28 cellular contexts compared by ENCODE assay signal in genomic region chrX:111008126-111008525, GRCh38.
"Had no signal": no experiment of that assay in that cellular context is flagged by ENCODE, and none has a peak within 500 bp of the region (broad histone marks: within the 10 kb centered on the region; RNA-seq: fewer than 3 reads in every experiment).

No MANE protein-coding gene starts in this region.

- H3K36me3 ChIP-seq: neural progenitor cell, ovary, prostate gland, right lobe of liver, sigmoid colon, stomach, thoracic aorta, thyroid gland, tibial nerve, upper lobe of left lung, vagina had no signal

- H3K9me3 ChIP-seq: ovary, prostate gland, right lobe of liver, sigmoid colon, stomach, thoracic aorta, thyroid gland, tibial nerve, upper lobe of left lung, vagina had no signal

- H3K4me1 Mint-ChIP-seq: naive thymus-derived CD8-positive, alpha-beta T cell; nephron progenitor cell; stimulated activated effector memory CD8-positive, alpha-beta T cell treated with anti-CD3 and anti-CD28 coated beads, Interleukin-12 subunit alpha, Interleukin-12 subunit beta, amount 100 ng/mL, for 72 hours; stimulated activated naive B cell treated with anti-CD40 and anti-IgM and Interleukin-4, amounts not matched to agents 10 μg/mL and 1 μg/mL and 100 μg/mL, for 72 hours had no signal

- H3K27me3 ChIP-seq: neural progenitor cell, ovary, sigmoid colon, thyroid gland, upper lobe of left lung, vagina had no signal

- H3K27ac Mint-ChIP-seq: natural killer cell treated with Interleukin-12 subunit alpha and Interleukin-12 subunit beta and Interleukin-15 and Interleukin-18, amount 100 ng/mL, for 72 hours; nephron progenitor cell; neural progenitor cell; stimulated activated effector memory CD8-positive, alpha-beta T cell treated with anti-CD3 and anti-CD28 coated beads, Interleukin-12 subunit alpha, Interleukin-12 subunit beta, amount 100 ng/mL, for 72 hours; stimulated activated naive B cell treated with anti-CD40 and anti-IgM and Interleukin-4, amounts not matched to agents 10 μg/mL and 1 μg/mL and 100 μg/mL, for 72 hours; stimulated activated naive CD8-positive, alpha-beta T cell treated with anti-CD3 and anti-CD28 coated beads, Interleukin-15, Interleukin-2, amounts not matched to agents 100 ng/mL and 50 ng/mL, for 24 hours had no signal

- FAIRE-seq: small intestine, urothelium cell line had no signal

- DNase-seq: naive thymus-derived CD8-positive, alpha-beta T cell; nephron progenitor cell; occipital lobe; ovary; right cardiac atrium; right lobe of liver; sigmoid colon; small intestine; stimulated activated CD4-positive, alpha-beta T cell treated with anti-CD3 and anti-CD28 coated beads, Interleukin-15, amount 100 ng/mL, for 24 hours; stimulated activated CD4-positive, alpha-beta T cell treated with anti-CD3 and anti-CD28 coated beads, Interleukin-2, amount 100 ng/mL, for 24 hours; stimulated activated CD4-positive, alpha-beta T cell treated with anti-CD3 and anti-CD28 coated beads, Interleukin-2, amount 100 ng/mL, for 48 hours; stimulated activated CD4-positive, alpha-beta T cell treated with anti-CD3 and anti-CD28 coated beads, Interleukin-4, amount 100 ng/mL, for 24 hours; stimulated activated naive B cell treated with anti-CD40 and anti-IgM and Interleukin-4, amounts not matched to agents 10 μg/mL and 1 μg/mL and 100 μg/mL, for 72 hours; stimulated activated naive CD4-positive, alpha-beta T cell treated with Interleukin-2 at 50 U/mL for 16 hours; stomach; thyroid gland; trophoblast cell; upper lobe of left lung had no signal

- H3K9me3 Mint-ChIP-seq: naive thymus-derived CD8-positive, alpha-beta T cell; natural killer cell treated with Interleukin-12 subunit alpha and Interleukin-12 subunit beta and Interleukin-15 and Interleukin-18, amount 100 ng/mL, for 72 hours; nephron progenitor cell; neural progenitor cell; stimulated activated effector memory CD8-positive, alpha-beta T cell treated with anti-CD3 and anti-CD28 coated beads, Interleukin-12 subunit alpha, Interleukin-12 subunit beta, amount 100 ng/mL, for 72 hours; stimulated activated naive B cell treated with anti-CD40 and anti-IgM and Interleukin-4, amounts not matched to agents 10 μg/mL and 1 μg/mL and 100 μg/mL, for 72 hours; stimulated activated naive CD8-positive, alpha-beta T cell treated with anti-CD3 and anti-CD28 coated beads, Interleukin-15, Interleukin-2, amounts not matched to agents 100 ng/mL and 50 ng/mL, for 24 hours had no signal

- H3K4me3 ChIP-seq: neural progenitor cell, ovary, prostate gland, right lobe of liver, sigmoid colon, stomach, thoracic aorta, thyroid gland, tibial nerve, upper lobe of left lung, vagina had no signal

- H3K9ac ChIP-seq: neural progenitor cell, parathyroid adenoma had no signal

- H3K4me1 ChIP-seq: parathyroid adenoma, prostate gland, right lobe of liver, sigmoid colon, stomach, thyroid gland, tibial nerve, upper lobe of left lung, vagina had no signal

- H2AFZ ChIP-seq: neural progenitor cell, parathyroid adenoma had no signal

- H3K4me2 ChIP-seq: neural progenitor cell had no signal

- H3K4me3 Mint-ChIP-seq: naive thymus-derived CD8-positive, alpha-beta T cell; natural killer cell treated with Interleukin-12 subunit alpha and Interleukin-12 subunit beta and Interleukin-15 and Interleukin-18, amount 100 ng/mL, for 72 hours; nephron progenitor cell; neural progenitor cell; stimulated activated effector memory CD8-positive, alpha-beta T cell treated with anti-CD3 and anti-CD28 coated beads, Interleukin-12 subunit alpha, Interleukin-12 subunit beta, amount 100 ng/mL, for 72 hours; stimulated activated naive B cell treated with anti-CD40 and anti-IgM and Interleukin-4, amounts not matched to agents 10 μg/mL and 1 μg/mL and 100 μg/mL, for 72 hours; stimulated activated naive CD8-positive, alpha-beta T cell treated with anti-CD3 and anti-CD28 coated beads, Interleukin-15, Interleukin-2, amounts not matched to agents 100 ng/mL and 50 ng/mL, for 24 hours had no signal

- H3K36me3 Mint-ChIP-seq: naive thymus-derived CD8-positive, alpha-beta T cell; natural killer cell treated with Interleukin-12 subunit alpha and Interleukin-12 subunit beta and Interleukin-15 and Interleukin-18, amount 100 ng/mL, for 72 hours; stimulated activated effector memory CD8-positive, alpha-beta T cell treated with anti-CD3 and anti-CD28 coated beads, Interleukin-12 subunit alpha, Interleukin-12 subunit beta, amount 100 ng/mL, for 72 hours; stimulated activated naive B cell treated with anti-CD40 and anti-IgM and Interleukin-4, amounts not matched to agents 10 μg/mL and 1 μg/mL and 100 μg/mL, for 72 hours had no signal

- H3K27ac ChIP-seq: neural progenitor cell, ovary, parathyroid adenoma, prostate gland, right lobe of liver, sigmoid colon, stomach, thoracic aorta, thyroid gland, tibial nerve, upper lobe of left lung, vagina had no signal

- H3K79me2 ChIP-seq: parathyroid adenoma had no signal
